Comparison of ENCODE assay signal across 1 cellular context in the genomic region with DNA sequence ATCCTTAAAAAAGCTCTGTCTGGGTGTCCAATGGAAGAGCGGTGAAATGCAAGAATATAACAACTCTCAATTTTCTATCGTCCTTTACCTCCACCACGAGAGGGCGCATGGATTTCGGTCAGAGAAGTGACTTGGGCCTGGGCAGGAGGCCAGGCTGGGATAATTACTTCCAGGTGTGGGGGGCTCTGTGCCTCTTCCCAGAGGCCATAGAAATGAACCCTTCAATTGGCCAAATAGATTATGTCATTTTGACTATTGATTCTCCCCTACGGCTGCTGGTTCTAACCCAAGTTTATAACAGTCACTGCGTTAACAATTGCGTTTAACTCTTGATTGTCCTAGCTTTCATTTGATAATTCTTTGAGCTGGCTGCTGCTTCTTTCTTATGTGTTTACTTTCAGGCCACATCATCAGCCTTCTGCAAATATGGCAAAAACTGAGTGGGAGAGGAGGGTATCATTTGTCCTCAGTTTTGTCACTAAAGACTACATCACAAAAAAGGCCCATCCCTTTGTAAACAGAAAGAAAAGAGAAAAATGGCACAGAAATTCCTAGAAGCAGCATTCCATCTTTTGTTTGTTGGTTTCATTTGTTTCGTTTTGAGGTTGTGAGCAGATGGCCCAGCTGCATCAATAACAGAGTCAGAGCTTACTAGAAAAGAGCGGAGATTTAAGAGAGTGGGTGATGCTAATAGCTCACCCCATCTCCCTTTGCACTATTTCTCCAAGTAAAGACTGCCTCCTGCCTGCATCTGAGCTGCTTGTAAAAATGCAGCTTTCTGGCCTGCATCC.
TF ChIP-seq lines count a peak whose summit lies in the region.

No MANE protein-coding gene starts in this region.

TF ChIP-seq in HepG2, 621 proteins besides CTCF, POLR2A, EP300 and RAD21 (continued from another document and continues in another):
- TF ChIP-seq, protein P1, sequence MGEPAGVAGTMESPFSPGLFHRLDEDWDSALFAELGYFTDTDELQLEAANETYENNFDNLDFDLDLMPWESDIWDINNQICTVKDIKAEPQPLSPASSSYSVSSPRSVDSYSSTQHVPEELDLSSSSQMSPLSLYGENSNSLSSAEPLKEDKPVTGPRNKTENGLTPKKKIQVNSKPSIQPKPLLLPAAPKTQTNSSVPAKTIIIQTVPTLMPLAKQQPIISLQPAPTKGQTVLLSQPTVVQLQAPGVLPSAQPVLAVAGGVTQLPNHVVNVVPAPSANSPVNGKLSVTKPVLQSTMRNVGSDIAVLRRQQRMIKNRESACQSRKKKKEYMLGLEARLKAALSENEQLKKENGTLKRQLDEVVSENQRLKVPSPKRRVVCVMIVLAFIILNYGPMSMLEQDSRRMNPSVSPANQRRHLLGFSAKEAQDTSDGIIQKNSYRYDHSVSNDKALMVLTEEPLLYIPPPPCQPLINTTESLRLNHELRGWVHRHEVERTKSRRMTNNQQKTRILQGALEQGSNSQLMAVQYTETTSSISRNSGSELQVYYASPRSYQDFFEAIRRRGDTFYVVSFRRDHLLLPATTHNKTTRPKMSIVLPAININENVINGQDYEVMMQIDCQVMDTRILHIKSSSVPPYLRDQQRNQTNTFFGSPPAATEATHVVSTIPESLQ (CRISPR knock-in tag; conservative IDR thresholded peaks at IDR 0.05): no peak
- 0 out of 2 replicates have a peak, but pooled peaks have one; percentile 19 for TF ChIP-seq PHF21A (CRISPR knock-in tag; IDR thresholded peaks at IDR 0.05)
- no peak for TF ChIP-seq FOXA1 (IDR thresholded peaks at IDR 0.05)
- TF ChIP-seq FOXA1 (CRISPR knock-in tag; IDR thresholded peaks at IDR 0.05): 0 out of 2 replicates have a peak, but pooled peaks have one; percentile 24
- TF ChIP-seq ZFP36L2 (CRISPR knock-in tag; IDR thresholded peaks at IDR 0.05): no peak
- TF ChIP-seq KDM2A (CRISPR knock-in tag; IDR thresholded peaks at IDR 0.05; ENCODE audit: borderline replicate concordance, low read depth): 0 out of 2 replicates have a peak, but pooled peaks have one; percentile 22
- TF ChIP-seq TBX2 (CRISPR knock-in tag; IDR thresholded peaks at IDR 0.05; ENCODE audit: borderline replicate concordance): peak; percentile 55; the same call in 1 of the 2 replicates
- peak; percentile 58; the same call in 1 of the 2 replicates for TF ChIP-seq NR2C2 (CRISPR knock-in tag; IDR thresholded peaks at IDR 0.05; ENCODE audit: borderline replicate concordance)
- TF ChIP-seq ZSCAN30 (CRISPR knock-in tag; IDR thresholded peaks at IDR 0.05): no peak
- TF ChIP-seq STAG1 (CRISPR knock-in tag; IDR thresholded peaks at IDR 0.05): peak; percentile 94
- no peak for TF ChIP-seq ZNF484 (CRISPR knock-in tag; IDR thresholded peaks at IDR 0.05; ENCODE audit: borderline replicate concordance, low read depth)
- TF ChIP-seq, protein P2, sequence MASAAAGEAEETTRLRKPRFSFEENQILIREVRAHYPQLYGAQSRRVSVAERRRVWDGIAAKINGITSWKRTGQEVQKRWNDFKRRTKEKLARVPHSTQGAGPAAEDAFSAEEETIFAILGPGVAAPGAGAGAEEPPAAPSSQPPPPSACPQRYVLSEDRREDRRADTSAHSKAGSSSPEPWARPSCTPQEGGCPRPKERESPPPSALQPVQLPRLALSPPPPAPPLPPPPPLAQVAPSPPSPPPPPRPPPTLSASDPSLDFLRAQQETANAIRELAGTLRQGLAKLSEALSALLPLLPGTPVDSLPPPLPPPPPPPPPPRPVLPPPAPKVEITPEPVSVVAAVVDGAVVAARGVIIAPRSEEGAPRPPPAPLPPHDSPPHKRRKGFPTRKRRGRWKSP (CRISPR knock-in tag; IDR thresholded peaks at IDR 0.05): no peak
- TF ChIP-seq SMAD3 (CRISPR knock-in tag; IDR thresholded peaks at IDR 0.05): 0 out of 2 replicates have a peak, but pooled peaks have one; percentile 21
- no peak for TF ChIP-seq RAD51 (IDR thresholded peaks at IDR 0.05; ENCODE audit: borderline replicate concordance)
- TF ChIP-seq ISL2 (CRISPR knock-in tag; IDR thresholded peaks at IDR 0.05): no peak
- TF ChIP-seq EZH2 (conservative IDR thresholded peaks at IDR 0.05; ENCODE audit: low read depth, low read length): no peak
- peak; percentile 73; the same call in 1 of the 2 replicates for TF ChIP-seq ZNF772 (CRISPR knock-in tag; IDR thresholded peaks at IDR 0.05)
- TF ChIP-seq ZNF614 (CRISPR knock-in tag; IDR thresholded peaks at IDR 0.05; ENCODE audit: borderline replicate concordance): 0 out of 2 replicates have a peak, but pooled peaks have one; percentile 17
- TF ChIP-seq, protein P3, sequence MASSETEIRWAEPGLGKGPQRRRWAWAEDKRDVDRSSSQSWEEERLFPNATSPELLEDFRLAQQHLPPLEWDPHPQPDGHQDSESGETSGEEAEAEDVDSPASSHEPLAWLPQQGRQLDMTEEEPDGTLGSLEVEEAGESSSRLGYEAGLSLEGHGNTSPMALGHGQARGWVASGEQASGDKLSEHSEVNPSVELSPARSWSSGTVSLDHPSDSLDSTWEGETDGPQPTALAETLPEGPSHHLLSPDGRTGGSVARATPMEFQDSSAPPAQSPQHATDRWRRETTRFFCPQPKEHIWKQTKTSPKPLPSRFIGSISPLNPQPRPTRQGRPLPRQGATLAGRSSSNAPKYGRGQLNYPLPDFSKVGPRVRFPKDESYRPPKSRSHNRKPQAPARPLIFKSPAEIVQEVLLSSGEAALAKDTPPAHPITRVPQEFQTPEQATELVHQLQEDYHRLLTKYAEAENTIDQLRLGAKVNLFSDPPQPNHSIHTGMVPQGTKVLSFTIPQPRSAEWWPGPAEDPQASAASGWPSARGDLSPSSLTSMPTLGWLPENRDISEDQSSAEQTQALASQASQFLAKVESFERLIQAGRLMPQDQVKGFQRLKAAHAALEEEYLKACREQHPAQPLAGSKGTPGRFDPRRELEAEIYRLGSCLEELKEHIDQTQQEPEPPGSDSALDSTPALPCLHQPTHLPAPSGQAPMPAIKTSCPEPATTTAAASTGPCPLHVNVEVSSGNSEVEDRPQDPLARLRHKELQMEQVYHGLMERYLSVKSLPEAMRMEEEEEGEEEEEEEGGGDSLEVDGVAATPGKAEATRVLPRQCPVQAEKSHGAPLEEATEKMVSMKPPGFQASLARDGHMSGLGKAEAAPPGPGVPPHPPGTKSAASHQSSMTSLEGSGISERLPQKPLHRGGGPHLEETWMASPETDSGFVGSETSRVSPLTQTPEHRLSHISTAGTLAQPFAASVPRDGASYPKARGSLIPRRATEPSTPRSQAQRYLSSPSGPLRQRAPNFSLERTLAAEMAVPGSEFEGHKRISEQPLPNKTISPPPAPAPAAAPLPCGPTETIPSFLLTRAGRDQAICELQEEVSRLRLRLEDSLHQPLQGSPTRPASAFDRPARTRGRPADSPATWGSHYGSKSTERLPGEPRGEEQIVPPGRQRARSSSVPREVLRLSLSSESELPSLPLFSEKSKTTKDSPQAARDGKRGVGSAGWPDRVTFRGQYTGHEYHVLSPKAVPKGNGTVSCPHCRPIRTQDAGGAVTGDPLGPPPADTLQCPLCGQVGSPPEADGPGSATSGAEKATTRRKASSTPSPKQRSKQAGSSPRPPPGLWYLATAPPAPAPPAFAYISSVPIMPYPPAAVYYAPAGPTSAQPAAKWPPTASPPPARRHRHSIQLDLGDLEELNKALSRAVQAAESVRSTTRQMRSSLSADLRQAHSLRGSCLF (CRISPR knock-in tag; IDR thresholded peaks at IDR 0.05; ENCODE audit: borderline replicate concordance): no peak
- TF ChIP-seq RCOR2 (CRISPR knock-in tag; IDR thresholded peaks at IDR 0.05): peak; percentile 33; the same call in 1 of the 2 replicates
- TF ChIP-seq JUN (CRISPR knock-in tag; IDR thresholded peaks at IDR 0.05): no peak
- TF ChIP-seq, protein P4, sequence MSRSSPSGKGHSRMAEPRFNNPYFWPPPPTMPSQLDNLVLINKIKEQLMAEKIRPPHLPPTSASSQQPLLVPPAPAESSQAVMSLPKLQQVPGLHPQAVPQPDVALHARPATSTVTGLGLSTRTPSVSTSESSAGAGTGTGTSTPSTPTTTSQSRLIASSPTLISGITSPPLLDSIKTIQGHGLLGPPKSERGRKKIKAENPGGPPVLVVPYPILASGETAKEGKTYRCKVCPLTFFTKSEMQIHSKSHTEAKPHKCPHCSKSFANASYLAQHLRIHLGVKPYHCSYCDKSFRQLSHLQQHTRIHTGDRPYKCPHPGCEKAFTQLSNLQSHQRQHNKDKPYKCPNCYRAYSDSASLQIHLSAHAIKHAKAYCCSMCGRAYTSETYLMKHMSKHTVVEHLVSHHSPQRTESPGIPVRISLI (CRISPR knock-in tag; IDR thresholded peaks at IDR 0.05; ENCODE audit: borderline replicate concordance): 0 out of 2 replicates have a peak, but pooled peaks have one; percentile 14
- 0 out of 2 replicates have a peak, but pooled peaks have one; percentile 20 for TF ChIP-seq HDAC1 (CRISPR knock-in tag; IDR thresholded peaks at IDR 0.05)
- no peak for TF ChIP-seq SP140L (CRISPR knock-in tag; IDR thresholded peaks at IDR 0.05; ENCODE audit: borderline replicate concordance)
- TF ChIP-seq, protein P5, sequence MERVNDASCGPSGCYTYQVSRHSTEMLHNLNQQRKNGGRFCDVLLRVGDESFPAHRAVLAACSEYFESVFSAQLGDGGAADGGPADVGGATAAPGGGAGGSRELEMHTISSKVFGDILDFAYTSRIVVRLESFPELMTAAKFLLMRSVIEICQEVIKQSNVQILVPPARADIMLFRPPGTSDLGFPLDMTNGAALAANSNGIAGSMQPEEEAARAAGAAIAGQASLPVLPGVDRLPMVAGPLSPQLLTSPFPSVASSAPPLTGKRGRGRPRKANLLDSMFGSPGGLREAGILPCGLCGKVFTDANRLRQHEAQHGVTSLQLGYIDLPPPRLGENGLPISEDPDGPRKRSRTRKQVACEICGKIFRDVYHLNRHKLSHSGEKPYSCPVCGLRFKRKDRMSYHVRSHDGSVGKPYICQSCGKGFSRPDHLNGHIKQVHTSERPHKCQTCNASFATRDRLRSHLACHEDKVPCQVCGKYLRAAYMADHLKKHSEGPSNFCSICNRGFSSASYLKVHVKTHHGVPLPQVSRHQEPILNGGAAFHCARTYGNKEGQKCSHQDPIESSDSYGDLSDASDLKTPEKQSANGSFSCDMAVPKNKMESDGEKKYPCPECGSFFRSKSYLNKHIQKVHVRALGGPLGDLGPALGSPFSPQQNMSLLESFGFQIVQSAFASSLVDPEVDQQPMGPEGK (CRISPR knock-in tag; IDR thresholded peaks at IDR 0.05): peak; percentile 68
- no peak for TF ChIP-seq MEIS1 (CRISPR knock-in tag; IDR thresholded peaks at IDR 0.05; ENCODE audit: borderline replicate concordance)
- TF ChIP-seq FOSL2 (CRISPR knock-in tag; IDR thresholded peaks at IDR 0.05): 0 out of 2 replicates have a peak, but pooled peaks have one; percentile 11
- TF ChIP-seq BCL6 (CRISPR knock-in tag; IDR thresholded peaks at IDR 0.05): peak; percentile 4
- 0 out of 2 replicates have a peak, but pooled peaks have one; percentile 29 for TF ChIP-seq ARNTL (CRISPR knock-in tag; IDR thresholded peaks at IDR 0.05)
- no peak for TF ChIP-seq NCOR1 (IDR thresholded peaks at IDR 0.05; ENCODE audit: borderline replicate concordance, low read length)
- 0 out of 2 replicates have a peak, but pooled peaks have one; percentile 26 for TF ChIP-seq ZFP82 (CRISPR knock-in tag; IDR thresholded peaks at IDR 0.05; ENCODE audit: borderline replicate concordance)
- TF ChIP-seq, protein P6, sequence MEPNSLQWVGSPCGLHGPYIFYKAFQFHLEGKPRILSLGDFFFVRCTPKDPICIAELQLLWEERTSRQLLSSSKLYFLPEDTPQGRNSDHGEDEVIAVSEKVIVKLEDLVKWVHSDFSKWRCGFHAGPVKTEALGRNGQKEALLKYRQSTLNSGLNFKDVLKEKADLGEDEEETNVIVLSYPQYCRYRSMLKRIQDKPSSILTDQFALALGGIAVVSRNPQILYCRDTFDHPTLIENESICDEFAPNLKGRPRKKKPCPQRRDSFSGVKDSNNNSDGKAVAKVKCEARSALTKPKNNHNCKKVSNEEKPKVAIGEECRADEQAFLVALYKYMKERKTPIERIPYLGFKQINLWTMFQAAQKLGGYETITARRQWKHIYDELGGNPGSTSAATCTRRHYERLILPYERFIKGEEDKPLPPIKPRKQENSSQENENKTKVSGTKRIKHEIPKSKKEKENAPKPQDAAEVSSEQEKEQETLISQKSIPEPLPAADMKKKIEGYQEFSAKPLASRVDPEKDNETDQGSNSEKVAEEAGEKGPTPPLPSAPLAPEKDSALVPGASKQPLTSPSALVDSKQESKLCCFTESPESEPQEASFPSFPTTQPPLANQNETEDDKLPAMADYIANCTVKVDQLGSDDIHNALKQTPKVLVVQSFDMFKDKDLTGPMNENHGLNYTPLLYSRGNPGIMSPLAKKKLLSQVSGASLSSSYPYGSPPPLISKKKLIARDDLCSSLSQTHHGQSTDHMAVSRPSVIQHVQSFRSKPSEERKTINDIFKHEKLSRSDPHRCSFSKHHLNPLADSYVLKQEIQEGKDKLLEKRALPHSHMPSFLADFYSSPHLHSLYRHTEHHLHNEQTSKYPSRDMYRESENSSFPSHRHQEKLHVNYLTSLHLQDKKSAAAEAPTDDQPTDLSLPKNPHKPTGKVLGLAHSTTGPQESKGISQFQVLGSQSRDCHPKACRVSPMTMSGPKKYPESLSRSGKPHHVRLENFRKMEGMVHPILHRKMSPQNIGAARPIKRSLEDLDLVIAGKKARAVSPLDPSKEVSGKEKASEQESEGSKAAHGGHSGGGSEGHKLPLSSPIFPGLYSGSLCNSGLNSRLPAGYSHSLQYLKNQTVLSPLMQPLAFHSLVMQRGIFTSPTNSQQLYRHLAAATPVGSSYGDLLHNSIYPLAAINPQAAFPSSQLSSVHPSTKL (CRISPR knock-in tag; IDR thresholded peaks at IDR 0.05): peak; percentile 51
- peak; percentile 17; the same call in 1 of the 2 replicates for TF ChIP-seq ZNF605 (CRISPR knock-in tag; IDR thresholded peaks at IDR 0.05)
- peak; percentile 64 for TF ChIP-seq THAP11 (CRISPR knock-in tag; IDR thresholded peaks at IDR 0.05)
- peak; percentile 63; the same call in 1 of the 2 replicates for TF ChIP-seq MIXL1 (CRISPR knock-in tag; IDR thresholded peaks at IDR 0.05)
- no peak for TF ChIP-seq ZNF557 (CRISPR knock-in tag; IDR thresholded peaks at IDR 0.05)
- TF ChIP-seq SOX6 (IDR thresholded peaks at IDR 0.05): no peak
- peak; percentile 58 for TF ChIP-seq SOX6 (CRISPR knock-in tag; IDR thresholded peaks at IDR 0.05)
- peak; percentile 28; the same call in 1 of the 2 replicates for TF ChIP-seq GABPB1 (CRISPR knock-in tag; IDR thresholded peaks at IDR 0.05)
- peak; percentile 66 for TF ChIP-seq ZFX (CRISPR knock-in tag; IDR thresholded peaks at IDR 0.05; ENCODE audit: low read depth)
- TF ChIP-seq, protein P7, sequence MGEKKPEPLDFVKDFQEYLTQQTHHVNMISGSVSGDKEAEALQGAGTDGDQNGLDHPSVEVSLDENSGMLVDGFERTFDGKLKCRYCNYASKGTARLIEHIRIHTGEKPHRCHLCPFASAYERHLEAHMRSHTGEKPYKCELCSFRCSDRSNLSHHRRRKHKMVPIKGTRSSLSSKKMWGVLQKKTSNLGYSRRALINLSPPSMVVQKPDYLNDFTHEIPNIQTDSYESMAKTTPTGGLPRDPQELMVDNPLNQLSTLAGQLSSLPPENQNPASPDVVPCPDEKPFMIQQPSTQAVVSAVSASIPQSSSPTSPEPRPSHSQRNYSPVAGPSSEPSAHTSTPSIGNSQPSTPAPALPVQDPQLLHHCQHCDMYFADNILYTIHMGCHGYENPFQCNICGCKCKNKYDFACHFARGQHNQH (CRISPR knock-in tag; IDR thresholded peaks at IDR 0.05): peak; percentile 37; the same call in 1 of the 2 replicates
- 0 out of 2 replicates have a peak, but pooled peaks have one; percentile 48 for TF ChIP-seq ZSCAN9 (CRISPR knock-in tag; IDR thresholded peaks at IDR 0.05; ENCODE audit: borderline replicate concordance)
- TF ChIP-seq, protein P8, sequence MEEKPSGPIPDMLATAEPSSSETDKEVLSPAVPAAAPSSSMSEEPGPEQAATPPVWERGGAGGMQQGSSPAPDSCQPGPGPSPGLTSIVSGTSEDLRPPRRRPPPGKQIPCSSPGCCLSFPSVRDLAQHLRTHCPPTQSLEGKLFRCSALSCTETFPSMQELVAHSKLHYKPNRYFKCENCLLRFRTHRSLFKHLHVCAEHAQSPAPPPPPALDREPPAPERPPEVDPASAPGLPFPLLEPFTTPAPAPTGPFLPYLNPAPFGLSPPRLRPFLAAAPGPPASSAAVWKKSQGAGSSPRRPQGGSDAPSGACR (CRISPR knock-in tag; IDR thresholded peaks at IDR 0.05): no peak
- peak; percentile 67 for TF ChIP-seq ZMYM4 (CRISPR knock-in tag; IDR thresholded peaks at IDR 0.05)
